8 cellular contexts compared by ENCODE assay signal in genomic region chr5:141634162-141634561, GRCh38. TPM values are rescaled to one million over a fixed set of nuclear protein-coding genes. Genes with fewer than 3 reads are reported as not detected.
DNase-seq lines count a peak whose midpoint lies in the region; ATAC-seq and TF ChIP-seq lines count a peak whose summit lies in the region.
"Had no signal": no experiment of that assay in that cellular context is flagged by ENCODE, and none has a peak within 500 bp of the region (broad histone marks: within the 10 kb centered on the region; RNA-seq: fewer than 3 reads in every experiment).

No MANE protein-coding gene starts in this region.

- H3K4me3 ChIP-seq in NB4 (ENCODE audit: low read depth, low read length), result no peak overlapping the region
- H3K4me3 ChIP-seq in SJCRH30, result no peak overlapping the region
- H3K4me3 ChIP-seq in stomach, result no peak overlapping the region

- no peaks in the 10 kb centered on the region; the same call in 1 of the 2 replicates for H3K27me3 ChIP-seq in SJCRH30
- H3K27me3 ChIP-seq in stomach, result peaks cover 0 to 10% (median 0%) of the 10 kb centered on the region in 3 donors

- POLR2A ChIA-PET in naive thymus-derived CD8-positive, alpha-beta T cell (lab: Charles Lee), result interaction anchor here (0.6 to 0.8 kb wide), 4 partner anchors 9 to 70 kb away, joined by 3 to 5 read pairs (median 4); no protein-coding TSS in a partner anchor

- H3K36me3 Mint-ChIP-seq in naive thymus-derived CD8-positive, alpha-beta T cell, result peaks cover 0 to 38% (median 6%) of the 10 kb centered on the region in 3 donors

- H3K4me1 Mint-ChIP-seq in naive thymus-derived CD8-positive, alpha-beta T cell, result peaks cover 27 to 50% (median 39%) of the 10 kb centered on the region in 4 donors

- DNase-seq in NB4 (ENCODE audit: low read depth) (peak; percentile 60), SJCRH30 (no peak), stomach (no peak), hypothalamus (lab: John Stamatoyannopoulos, UW) (no peak)
- DNase-seq in naive thymus-derived CD8-positive, alpha-beta T cell, result no peak
- DNase-seq: dermis blood vessel endothelial cell had no signal

- H3K36me3 ChIP-seq in SJCRH30 (peaks cover 14% of the 10 kb centered on the region), stomach (peaks cover 8 to 28% (median 21%) of the 10 kb centered on the region in 4 donors)

- H3K4me1 ChIP-seq in SJCRH30 (no peaks in the 10 kb centered on the region), stomach (peaks cover 19 to 56% (median 44%) of the 10 kb centered on the region in 4 donors)

- intact Hi-C loops in stomach (cut with DNase I; ENCODE audit: low total_unique reads), result no loop called here

- ATAC-seq in GM19035 (IDR thresholded peaks at IDR 0.05; ENCODE audit: unreplicated experiment) (peak; percentile 62), HG02763 (IDR thresholded peaks at IDR 0.05; ENCODE audit: unreplicated experiment) (peak; percentile 55)
- ATAC-seq in naive thymus-derived CD8-positive, alpha-beta T cell, result no peak

- no peaks in the 10 kb centered on the region for H3K27me3 Mint-ChIP-seq in naive thymus-derived CD8-positive, alpha-beta T cell

- H3K27ac Mint-ChIP-seq in naive thymus-derived CD8-positive, alpha-beta T cell, result peak overlapping the region in 6 of 10 donors; percentile 1 to 70 (median 42)

- H3K9me3 Mint-ChIP-seq in naive thymus-derived CD8-positive, alpha-beta T cell, result no peaks in the 10 kb centered on the region

- H3K27ac ChIP-seq in SJCRH30 (no peak overlapping the region), stomach (no peak overlapping the region)

- TF ChIP-seq EP300 in stomach (IDR thresholded peaks at IDR 0.05), result no peak

- no peak for TF ChIP-seq POLR2A in NB4 (IDR thresholded peaks at IDR 0.05; ENCODE audit: extremely low read depth, insufficient read length)
- TF ChIP-seq POLR2A in stomach (IDR thresholded peaks at IDR 0.05), result no peak

- peak overlapping the region in 6 of 10 donors; percentile 2 to 97 (median 28) for H3K4me3 Mint-ChIP-seq in naive thymus-derived CD8-positive, alpha-beta T cell

- 62 to 73% (median 68%) methylated on average over 3 of the region's 3 CpGs for WGBS in stomach, 5 donors

- TF ChIP-seq CTCF in NB4 (IDR thresholded peaks at IDR 0.05; ENCODE audit: low read depth, low read length) (no peak), stomach (IDR thresholded peaks at IDR 0.05) (no peak)

- H3K9me3 ChIP-seq in SJCRH30 (replicated peaks), result no peaks in the 10 kb centered on the region
- H3K9me3 ChIP-seq in stomach, result no peaks in the 10 kb centered on the region

RNA-seq across cellular contexts. Expression of gene HDAC3, which starts 2.5 kb away (rescaled TPM):
- total RNA-seq in naive thymus-derived CD8-positive, alpha-beta T cell, result 10 to 100 TPM; 71.1 to 81.6 TPM
- 100 to 1,000 TPM in 1 of 3 donors, 10 to 100 TPM in 2; 85.7 to 100 (median 91.7) TPM for polyA plus RNA-seq in naive thymus-derived CD8-positive, alpha-beta T cell
- 102 and 110 TPM in 2 replicates for total RNA-seq in SJCRH30 (2014; rRNA removed; shearing (Covaris generic))
- 10 to 100 TPM; 37.1 to 64.3 (median 48.4) TPM for total RNA-seq in stomach
- 10 to 100 TPM; 34.7 to 51.8 (median 36.2) TPM for polyA plus RNA-seq in stomach

RNA-seq across cellular contexts. Expression of gene RELL2, which starts 2.6 kb away (rescaled TPM):
- 10 to 100 TPM; 22.3 to 23.9 TPM for total RNA-seq in naive thymus-derived CD8-positive, alpha-beta T cell
- polyA plus RNA-seq in naive thymus-derived CD8-positive, alpha-beta T cell, result 1 to 10 TPM; 2.6 to 3.9 (median 3.4) TPM
- 1.7 and 2.1 TPM in 2 replicates for total RNA-seq in SJCRH30 (2014; rRNA removed; shearing (Covaris generic))
- total RNA-seq in stomach, result 1 to 10 TPM in 3 of 5 donors, under 1 TPM in 1, not detected in 1; 0.45 to 2.2 (median 1.1) TPM
- polyA plus RNA-seq in stomach, result 1 to 10 TPM in 2 of 3 donors, under 1 TPM in 1; 0.61 to 4.9 (median 1.8) TPM

RNA-seq across cellular contexts. Expression of gene DIAPH1, which starts 15.4 kb away (rescaled TPM):
- 100 to 1,000 TPM; 171 to 183 TPM for total RNA-seq in naive thymus-derived CD8-positive, alpha-beta T cell
- 100 to 1,000 TPM in 1 of 3 donors, 10 to 100 TPM in 2; 87.4 to 105 (median 92.9) TPM for polyA plus RNA-seq in naive thymus-derived CD8-positive, alpha-beta T cell
- total RNA-seq in SJCRH30 (2014; rRNA removed; shearing (Covaris generic)), result 54.4 and 56.2 TPM in 2 replicates
- total RNA-seq in stomach, result 100 to 1,000 TPM in 1 of 5 donors, 10 to 100 TPM in 4; 18.0 to 181 (median 77.0) TPM
- polyA plus RNA-seq in stomach, result 10 to 100 TPM; 41.4 to 98.1 (median 76.1) TPM

RNA-seq across cellular contexts. Expression of gene FCHSD1, which starts 17.1 kb away (rescaled TPM):
- 100 to 1,000 TPM; 110 to 115 TPM for total RNA-seq in naive thymus-derived CD8-positive, alpha-beta T cell
- polyA plus RNA-seq in naive thymus-derived CD8-positive, alpha-beta T cell, result 1 to 10 TPM; 8.8 to 9.4 (median 9.3) TPM
- 2.0 and 2.1 TPM in 2 replicates for total RNA-seq in SJCRH30 (2014; rRNA removed; shearing (Covaris generic))
- 10 to 100 TPM; 12.3 to 66.5 (median 28.0) TPM for total RNA-seq in stomach
- 1 to 10 TPM; 5.0 to 9.9 (median 9.0) TPM for polyA plus RNA-seq in stomach

RNA-seq across cellular contexts. Expression of gene ARAP3, which starts 47.9 kb away (rescaled TPM):
- total RNA-seq in naive thymus-derived CD8-positive, alpha-beta T cell, result 10 to 100 TPM; 38.2 to 41.4 TPM
- not detected for polyA plus RNA-seq in naive thymus-derived CD8-positive, alpha-beta T cell
- 5.8 and 6.2 TPM in 2 replicates for total RNA-seq in SJCRH30 (2014; rRNA removed; shearing (Covaris generic))
- 10 to 100 TPM in 1 of 5 donors, 1 to 10 TPM in 4; 2.3 to 11.9 (median 6.2) TPM for total RNA-seq in stomach
- 1 to 10 TPM; 4.3 to 6.3 (median 5.0) TPM for polyA plus RNA-seq in stomach

Comparison
In these comparisons a context has a peak if more than half of its experiments do, and no peak if none do; other contexts are left out.
1. ATAC-seq: peak in GM19035 (single experiment) and HG02763 (single experiment); none in naive thymus-derived CD8-positive, alpha-beta T cell (0 of 2).